27 cellular contexts compared by ENCODE assay signal in genomic region chr2:108898315-108899082, GRCh38.
"Had no signal": no experiment of that assay in that cellular context is flagged by ENCODE, and none has a peak within 500 bp of the region (broad histone marks: within the 10 kb centered on the region; RNA-seq: fewer than 3 reads in every experiment).

No MANE protein-coding gene starts in this region.

- H3K9me3 Mint-ChIP-seq: natural killer cell treated with Interleukin-12 subunit alpha and Interleukin-12 subunit beta and Interleukin-15 and Interleukin-18, amount 100 ng/mL, for 72 hours had no signal

- H3K4me1 Mint-ChIP-seq: activated naive CD8-positive, alpha-beta T cell treated with anti-CD3 and anti-CD28 coated beads, Interleukin-2, amount 10 ng/mL, durations not matched to agents 7 days and 5 days had no signal

- H3K27me3 Mint-ChIP-seq: type B pancreatic cell had no signal

- H3K4me3 Mint-ChIP-seq: activated naive CD4-positive, alpha-beta T cell treated with anti-CD3 and anti-CD28 coated beads for 36 hours; activated naive CD8-positive, alpha-beta T cell treated with anti-CD3 and anti-CD28 coated beads, Interleukin-2, amount 10 ng/mL, durations not matched to agents 7 days and 5 days; effector memory CD8-positive, alpha-beta T cell; natural killer cell treated with Interleukin-12 subunit alpha and Interleukin-12 subunit beta and Interleukin-15 and Interleukin-18, amount 100 ng/mL, for 72 hours; type B pancreatic cell; WTC11 had no signal

- H3K9me3 ChIP-seq: gastrocnemius medialis, mucosa of descending colon, thoracic aorta, uterus had no signal

- DNase-seq: activated CD4-positive, alpha-beta T cell treated with anti-CD3 and anti-CD28 coated beads for 1 hour; activated CD4-positive, alpha-beta T cell treated with anti-CD3 and anti-CD28 coated beads, Interleukin-2, amount 50 U/mL, for 48 hours; activated CD8-positive, alpha-beta memory T cell treated with anti-CD3 and anti-CD28 coated beads for 24 hours; activated effector memory CD4-positive, alpha-beta T cell treated with anti-CD3 and anti-CD28 coated beads, Interleukin-2, amount 50 U/mL, for 16 hours; activated naive CD4-positive, alpha-beta T cell treated with anti-CD3 and anti-CD28 coated beads for 36 hours; activated naive CD8-positive, alpha-beta T cell treated with anti-CD3 and anti-CD28 coated beads, Interleukin-2, amount 10 ng/mL, durations not matched to agents 7 days and 5 days; amygdala; caudate nucleus; cortex of kidney; effector memory CD8-positive, alpha-beta T cell; erythroblast; gastrocnemius medialis; glutamatergic neuron; islet precursor cell; left ventricle myocardium inferior; mucosa of descending colon; posterior cingulate gyrus; right cardiac atrium; stimulated activated CD4-positive, alpha-beta T cell treated with anti-CD3 and anti-CD28 coated beads, Interleukin-15, amount 100 ng/mL, for 24 hours; stimulated activated CD4-positive, alpha-beta T cell treated with anti-CD3 and anti-CD28 coated beads, Interleukin-2, amount 100 ng/mL, for 24 hours; stimulated activated naive CD4-positive, alpha-beta T cell treated with Interleukin-2 at 50 U/mL for 16 hours; T-helper 2 cell; uterus had no signal

- H3K4me1 ChIP-seq: gastrocnemius medialis, left ventricle myocardium inferior, uterus had no signal

- H3K27ac ChIP-seq: gastrocnemius medialis, left ventricle myocardium inferior, thoracic aorta, uterus had no signal

- ATAC-seq: effector memory CD8-positive, alpha-beta T cell; gastrocnemius medialis; mucosa of descending colon; natural killer cell treated with Interleukin-12 subunit alpha and Interleukin-12 subunit beta and Interleukin-15 and Interleukin-18, amount 100 ng/mL, for 72 hours; right cardiac atrium; WTC11 had no signal

- H3K27me3 ChIP-seq: gastrocnemius medialis, uterus had no signal

- H3K4me3 ChIP-seq: gastrocnemius medialis, left ventricle myocardium inferior, mucosa of descending colon, thoracic aorta, uterus had no signal

- H3K36me3 ChIP-seq: gastrocnemius medialis, left ventricle myocardium inferior, thoracic aorta, uterus had no signal

- H3K36me3 Mint-ChIP-seq: natural killer cell treated with Interleukin-12 subunit alpha and Interleukin-12 subunit beta and Interleukin-15 and Interleukin-18, amount 100 ng/mL, for 72 hours; WTC11 had no signal

- H3K27ac Mint-ChIP-seq: activated naive CD4-positive, alpha-beta T cell treated with anti-CD3 and anti-CD28 coated beads for 36 hours; activated naive CD8-positive, alpha-beta T cell treated with anti-CD3 and anti-CD28 coated beads, Interleukin-2, amount 10 ng/mL, durations not matched to agents 7 days and 5 days; effector memory CD8-positive, alpha-beta T cell; natural killer cell treated with Interleukin-12 subunit alpha and Interleukin-12 subunit beta and Interleukin-15 and Interleukin-18, amount 100 ng/mL, for 72 hours; type B pancreatic cell; WTC11 had no signal
